Comparison of ENCODE assay signal across 8 cellular contexts in genomic region chr5:1110930-1111726, GRCh38. TPM values are rescaled to one million over a fixed set of nuclear protein-coding genes. Genes with fewer than 3 reads are reported as not detected.
DNase-seq lines count a peak whose midpoint lies in the region; ATAC-seq, FAIRE-seq and TF ChIP-seq lines count a peak whose summit lies in the region.

No MANE protein-coding gene starts in this region.

- peak overlapping the region; percentile 88 for H3K9ac ChIP-seq in PC-3 (ENCODE audit: low read length)
- peak overlapping the region; percentile 78 for H3K9ac ChIP-seq in HepG2 (ENCODE audit: insufficient read depth, low read depth, low read length)

- intact Hi-C loops in PC-3 (cut with micrococcal nuclease) (loop anchor here (5.0 kb wide), 1 partner anchor 199 kb away; no protein-coding TSS in a partner anchor), HepG2 (cut with micrococcal nuclease; ENCODE audit: unreplicated experiment) (no loop called here)

- H3K4me2 ChIP-seq in PC-3 (ENCODE audit: low read length) (peak overlapping the region; percentile 99), HepG2 (ENCODE audit: low read depth, low read length) (peak overlapping the region; percentile 91)

- BruUV-seq in PC-3 (replicated peaks; lab: Mats Ljungman, UMichigan) (no TSS peak), HepG2 (replicated peaks; lab: Mats Ljungman, UMichigan) (no TSS peak)

- H3K36me3 ChIP-seq in HEK293 (ENCODE audit: control insufficient read depth in 2 of 2, insufficient read depth in 1 of 2, low read length in 2 of 2) = peaks cover 0 to 5% of the 10 kb centered on the region in 2 experiments; a peak in 1 of 3 replicates
- H3K36me3 ChIP-seq in PC-3 (ENCODE audit: low read depth, low read length) = no peaks in the 10 kb centered on the region; the same call in 1 of the 2 replicates
- no peaks in the 10 kb centered on the region for H3K36me3 ChIP-seq in HepG2 (replicated peaks in 1 of 2; ENCODE audit: control insufficient read depth in 1 of 2, insufficient read depth in 2 of 2, low read length in 2 of 2)
- no peaks in the 10 kb centered on the region for H3K36me3 ChIP-seq in thymus (ENCODE audit: control insufficient read depth, insufficient read depth)

- DNase-seq in GM13977 (ENCODE audit: low spot score) (peak; percentile 64), PC-3 (peak; percentile 12), caudate nucleus (lab: John Stamatoyannopoulos, UW) (peak in 1 of 61 donors; percentile 40), HepG2 (ENCODE audit: low spot score) (no peak), foreskin melanocyte (no peak), SHP77 (lab: John Stamatoyannopoulos, UW) (no peak)

- H4K20me1 ChIP-seq in PC-3 (ENCODE audit: low read length) (peaks cover 47% of the 10 kb centered on the region), HepG2 (ENCODE audit: insufficient read depth, low read length) (no peaks in the 10 kb centered on the region)

- no peaks in the 10 kb centered on the region for H3K27me3 ChIP-seq in PC-3 (ENCODE audit: low read length)
- peaks cover 9 to 37% of the 10 kb centered on the region in 2 experiments for H3K27me3 ChIP-seq in HepG2 (ENCODE audit: control insufficient read depth in 1 of 2, insufficient read depth in 2 of 2, low read length in 2 of 2)
- H3K27me3 ChIP-seq in thymus (ENCODE audit: control insufficient read depth, insufficient read depth) = no peaks in the 10 kb centered on the region

- POLR2A ChIA-PET in HEK293 (lab: Yijun Ruan, JAX) = no interaction called here
- POLR2A ChIA-PET in PC-3 (lab: Charles Lee; ENCODE audit: unreplicated experiment) = no interaction called here
- POLR2A ChIA-PET in HepG2 (lab: Yijun Ruan, JAX) = interaction anchor here (0.6 to 6.0 kb wide), 2 partner anchors 27 to 62 kb away, joined by 3 to 200 read pairs; no protein-coding TSS in a partner anchor

- 27% methylated on average over 3 of the region's 54 CpGs for WGBS in HepG2 (ENCODE audit: low lambda C conversion rate)
- 3% methylated on average over 54 of the region's 54 CpGs for WGBS in thymus

- peak; percentile 23 for ATAC-seq in PC-3
- ATAC-seq in HepG2 = peak; percentile 1

- CTCF ChIA-PET in HEK293 (lab: Yijun Ruan, JAX) (interaction anchor here (1.0 kb wide), 2 partner anchors 28 to 187 kb away, joined by 3 read pairs; no protein-coding TSS in a partner anchor), PC-3 (lab: Charles Lee) (no interaction called here), HepG2 (lab: Yijun Ruan, JAX; ENCODE audit: low intra/inter-chr PET ratio, low total read pairs) (no interaction called here)

- no peak for TF ChIP-seq RAD21 in HepG2 (CRISPR knock-in tag; IDR thresholded peaks at IDR 0.05)

- H3K9me3 ChIP-seq in HEK293 (ENCODE audit: control insufficient read depth, insufficient read depth, low read depth, low read length) (no peaks in the 10 kb centered on the region), PC-3 (ENCODE audit: low read length) (no peaks in the 10 kb centered on the region), HepG2 (ENCODE audit: low read length) (no peaks in the 10 kb centered on the region), thymus (ENCODE audit: control insufficient read depth) (no peaks in the 10 kb centered on the region)

- H3K4me3 ChIP-seq in HEK293 (ENCODE audit: low read depth, low read length) (peak overlapping the region; percentile 65), PC-3 (ENCODE audit: low read length) (peak overlapping the region; percentile 89), HepG2 (replicated peaks in 1 of 3; ENCODE audit: insufficient read depth in 1 of 3, low read depth in 2 of 3, low read length in 3 of 3) (peak overlapping the region; percentile 74 to 89 (median 79)), thymus (ENCODE audit: low read length) (peak overlapping the region; percentile 82)

- peaks cover 57% of the 10 kb centered on the region for H3K79me2 ChIP-seq in PC-3 (ENCODE audit: low read length)
- peaks cover 28% of the 10 kb centered on the region for H3K79me2 ChIP-seq in HepG2 (ENCODE audit: insufficient read depth, low read length)

- TF ChIP-seq EP300 in HepG2 (IDR thresholded peaks at IDR 0.05; ENCODE audit: low read depth in 2 of 2, low read length in 2 of 2) (no peak), HepG2 (CRISPR knock-in tag; IDR thresholded peaks at IDR 0.05; ENCODE audit: borderline replicate concordance) (no peak)

- no peaks in the 10 kb centered on the region for H3K9me2 ChIP-seq in PC-3 (replicated peaks; ENCODE audit: low read length)

- no peak overlapping the region for H2AFZ ChIP-seq in PC-3 (ENCODE audit: low read length)
- no peak overlapping the region for H2AFZ ChIP-seq in HepG2 (ENCODE audit: low read length)

- in situ Hi-C loops in GM13977 (cut with MboI; ENCODE audit: low pct_unique_long_range_greater_than_20kb, low sequenced_read_pairs, unreplicated experiment) (loop anchor here (25.0 kb wide), 1 partner anchor 174 kb away; no protein-coding TSS in a partner anchor), HepG2 (cut with HindIII; ENCODE audit: extremely low pct_ligation_motif_present, low pct_unique_long_range_greater_than_20kb) (no loop called here)

- H3K27ac ChIP-seq in HEK293 (ENCODE audit: extremely low read depth, low read depth, low read length) (peak overlapping the region; percentile 75; the same call in 1 of the 2 replicates), PC-3 (ENCODE audit: low read length) (peak overlapping the region; percentile 31), caudate nucleus (ENCODE audit: low read depth, low read length) (peak overlapping the region; percentile 80), HepG2 (ENCODE audit: extremely low read length, insufficient read depth, low read length) (peak overlapping the region; percentile 46), thymus (ENCODE audit: low read depth) (peak overlapping the region; percentile 62)

- H3K4me1 ChIP-seq in HEK293 (ENCODE audit: control insufficient read depth, insufficient read depth, low read length) = peaks cover 5% of the 10 kb centered on the region; the same call in 1 of the 2 replicates
- H3K4me1 ChIP-seq in PC-3 (ENCODE audit: insufficient read depth, low read length) = peaks cover 25% of the 10 kb centered on the region
- peaks cover 59% of the 10 kb centered on the region for H3K4me1 ChIP-seq in HepG2 (ENCODE audit: insufficient read depth, low read length)
- H3K4me1 ChIP-seq in thymus (ENCODE audit: control insufficient read depth, insufficient read depth, low read length) = peaks cover 46% of the 10 kb centered on the region

- no peaks in the 10 kb centered on the region for H3F3A ChIP-seq in PC-3 (ENCODE audit: low read length, unreplicated experiment)

- TF ChIP-seq POLR2A in HepG2 (IDR thresholded peaks at IDR 0.05; ENCODE audit: insufficient read depth in 1 of 2, low read depth in 2 of 2, low read length in 2 of 2) = no peak

- TF ChIP-seq CTCF in GM13977 (IDR thresholded peaks at IDR 0.05; ENCODE audit: extremely low read depth, insufficient read depth, missing control alignments) (no peak), HEK293 (tag by site-specific recombination; IDR thresholded peaks at IDR 0.05) (no peak), PC-3 (conservative IDR thresholded peaks at IDR 0.05; ENCODE audit: low read depth, low read length) (no peak), HepG2 (CRISPR knock-in tag; IDR thresholded peaks at IDR 0.05) (no peak)

- no peak for FAIRE-seq in HepG2 (lab: Jason Lieb, UNC)

TF ChIP-seq in HepG2, 621 proteins besides CTCF, POLR2A, EP300 and RAD21 (continues in another document):
- TF ChIP-seq HNRNPK (IDR thresholded peaks at IDR 0.05; ENCODE audit: low read depth, low read length, poor library complexity, severe bottlenecking) = peak; percentile 20
- TF ChIP-seq, protein P1, sequence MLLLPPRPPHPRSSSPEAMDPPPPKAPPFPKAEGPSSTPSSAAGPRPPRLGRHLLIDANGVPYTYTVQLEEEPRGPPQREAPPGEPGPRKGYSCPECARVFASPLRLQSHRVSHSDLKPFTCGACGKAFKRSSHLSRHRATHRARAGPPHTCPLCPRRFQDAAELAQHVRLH (CRISPR knock-in tag; IDR thresholded peaks at IDR 0.05; ENCODE audit: borderline replicate concordance, low read depth) = no peak
- TF ChIP-seq, protein P2, sequence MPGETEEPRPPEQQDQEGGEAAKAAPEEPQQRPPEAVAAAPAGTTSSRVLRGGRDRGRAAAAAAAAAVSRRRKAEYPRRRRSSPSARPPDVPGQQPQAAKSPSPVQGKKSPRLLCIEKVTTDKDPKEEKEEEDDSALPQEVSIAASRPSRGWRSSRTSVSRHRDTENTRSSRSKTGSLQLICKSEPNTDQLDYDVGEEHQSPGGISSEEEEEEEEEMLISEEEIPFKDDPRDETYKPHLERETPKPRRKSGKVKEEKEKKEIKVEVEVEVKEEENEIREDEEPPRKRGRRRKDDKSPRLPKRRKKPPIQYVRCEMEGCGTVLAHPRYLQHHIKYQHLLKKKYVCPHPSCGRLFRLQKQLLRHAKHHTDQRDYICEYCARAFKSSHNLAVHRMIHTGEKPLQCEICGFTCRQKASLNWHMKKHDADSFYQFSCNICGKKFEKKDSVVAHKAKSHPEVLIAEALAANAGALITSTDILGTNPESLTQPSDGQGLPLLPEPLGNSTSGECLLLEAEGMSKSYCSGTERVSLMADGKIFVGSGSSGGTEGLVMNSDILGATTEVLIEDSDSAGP (CRISPR knock-in tag; IDR thresholded peaks at IDR 0.05; ENCODE audit: borderline replicate concordance) = peak; percentile 26; the same call in 1 of the 2 replicates

RNA-seq across cellular contexts. Expression of gene SLC12A7, which starts 0.7 kb away (rescaled TPM):
- total RNA-seq in PC-3 (2014; rRNA removed) (48.2 and 58.3 TPM in 2 replicates), HepG2 (2016; rRNA removed; fragmentation: Illumina TruSeq; extraction: Trizol) (7.4 and 14.0 TPM in 2 replicates)
- 9.5 and 12.5 TPM in 2 replicates for total RNA-seq in HepG2 (2016; cell fraction: cytosol; rRNA removed; fragmentation: Illumina TruSeq; extraction: Trizol; ENCODE audit: low read depth)
- total RNA-seq in HepG2 (2016; cell fraction: insoluble cytoplasmic fraction; rRNA removed; fragmentation: Illumina TruSeq; extraction: Trizol) = 5.2 and 15.7 TPM in 2 replicates
- 6.9 and 7.7 TPM in 2 replicates for total RNA-seq in HepG2 (2016; cell fraction: membrane; rRNA removed; fragmentation: Illumina TruSeq; extraction: Trizol)
- total RNA-seq in HepG2 (2016; cell fraction: nucleus; rRNA removed; fragmentation: Illumina TruSeq; extraction: Trizol) = 21.8 and 25.8 TPM in 2 replicates
- polyA plus RNA-seq in HepG2 (2011; rRNA removed) (18.5 and 25.6 TPM in 2 replicates), thymus (23.5 TPM)
- polyA plus RNA-seq in HepG2 (2011; cell fraction: cytosol; rRNA removed) = 11.8 and 15.1 TPM in 2 replicates
- 164 and 213 TPM in 2 replicates for polyA plus RNA-seq in HepG2 (2011; cell fraction: nucleus; rRNA removed)
- polyA plus RNA-seq in HepG2 (2012) = 28.2 and 30.9 TPM in 2 replicates
- 1.4 and 1.6 TPM in 2 replicates for polyA plus RNA-seq in HepG2 (2016; cell fraction: cytosol; fragmentation: Illumina TruSeq; extraction: Trizol; ENCODE audit: low read depth)
- 6.3 and 7.6 TPM in 2 replicates for polyA plus RNA-seq in HepG2 (2016; cell fraction: insoluble cytoplasmic fraction; fragmentation: Illumina TruSeq; extraction: Trizol; ENCODE audit: low read depth)
- 3.2 and 3.7 TPM in 2 replicates for polyA plus RNA-seq in HepG2 (2016; cell fraction: membrane; fragmentation: Illumina TruSeq; extraction: Trizol; ENCODE audit: low read depth)
- polyA plus RNA-seq in HepG2 (2016; cell fraction: nucleus; fragmentation: Illumina TruSeq; extraction: Trizol; ENCODE audit: insufficient read depth, low read depth) = 88.5 and 93.5 TPM in 2 replicates
- 6.3 and 47.1 TPM in 2 replicates for polyA minus RNA-seq in HepG2 (2011; rRNA and poly(A)+ RNA removed; ENCODE audit: low replicate concordance)
- 14.7 and 16.2 TPM in 2 replicates for polyA minus RNA-seq in HepG2 (2011; cell fraction: cytosol; rRNA and poly(A)+ RNA removed)
- 40.3 and 44.4 TPM in 2 replicates for polyA minus RNA-seq in HepG2 (2011; cell fraction: nucleus; rRNA and poly(A)+ RNA removed)

Comparison
In these comparisons a context has a peak if more than half of its experiments do, and no peak if none do; other contexts are left out.
1. DNase-seq: peak in GM13977 (single experiment) and PC-3 (single experiment); none in HepG2 (single experiment), foreskin melanocyte (single experiment) and SHP77 (0 of 2).
2. Peak in every context shown above with its lines, with median percentiles within 50 percentile points of each other: H3K27ac ChIP-seq and H3K4me3 ChIP-seq.